23 cellular contexts compared by ENCODE assay signal in genomic region chr1:63779872-63780271, GRCh38. TPM values are rescaled to one million over a fixed set of nuclear protein-coding genes. Genes with fewer than 3 reads are reported as not detected.
DNase-seq lines count a peak whose midpoint lies in the region; ATAC-seq lines count a peak whose summit lies in the region.
"Had no signal": no experiment of that assay in that cellular context is flagged by ENCODE, and none has a peak within 500 bp of the region (broad histone marks: within the 10 kb centered on the region; RNA-seq: fewer than 3 reads in every experiment).

No MANE protein-coding gene starts in this region.

- no peak overlapping the region for H3K4me3 Mint-ChIP-seq in stimulated activated naive CD8-positive, alpha-beta T cell treated with anti-CD3 and anti-CD28 coated beads, Interleukin-15, amount 100 ng/mL, for 72 hours
- H3K4me3 Mint-ChIP-seq: activated CD4-positive, alpha-beta T cell treated with anti-CD3 and anti-CD28 coated beads for 36 hours; activated naive CD8-positive, alpha-beta T cell treated with anti-CD3 and anti-CD28 coated beads, Interleukin-2, amount 50 U/mL, for 24 hours; CD14-positive monocyte; natural killer cell had no signal

- H3K27ac ChIP-seq in iPS-18a (ENCODE audit: low read length): peak overlapping the region; percentile 5
- H3K27ac ChIP-seq: cardiac muscle cell, esophagus muscularis mucosa, uterus had no signal

- no peaks in the 10 kb centered on the region for H3K9me3 Mint-ChIP-seq in stimulated activated naive CD8-positive, alpha-beta T cell treated with anti-CD3 and anti-CD28 coated beads, Interleukin-15, amount 100 ng/mL, for 72 hours
- H3K9me3 Mint-ChIP-seq: activated naive CD8-positive, alpha-beta T cell treated with anti-CD3 and anti-CD28 coated beads, Interleukin-2, amount 50 U/mL, for 24 hours; natural killer cell had no signal

- peak overlapping the region; percentile 51 for H3K4me3 ChIP-seq in adipocyte (ENCODE audit: low read length)
- peak overlapping the region; percentile 21 for H3K4me3 ChIP-seq in iPS-18a (ENCODE audit: low read length)
- H3K4me3 ChIP-seq: cardiac muscle cell, esophagus muscularis mucosa, uterus had no signal

- intact Hi-C loops in Right ventricle myocardium superior (cut with DNase I): loop anchor here (10.0 kb wide), 1 partner anchor 135 kb away; no protein-coding TSS in a partner anchor
- intact Hi-C loops in cardiac septum (cut with DNase I): loop anchor here (5.0 kb wide), 1 partner anchor 132 kb away; no protein-coding TSS in a partner anchor

- no peak overlapping the region for H3K27ac Mint-ChIP-seq in stimulated activated naive CD8-positive, alpha-beta T cell treated with anti-CD3 and anti-CD28 coated beads, Interleukin-15, amount 100 ng/mL, for 72 hours
- H3K27ac Mint-ChIP-seq: activated CD4-positive, alpha-beta T cell treated with anti-CD3 and anti-CD28 coated beads for 36 hours; activated naive CD8-positive, alpha-beta T cell treated with anti-CD3 and anti-CD28 coated beads, Interleukin-2, amount 50 U/mL, for 24 hours; CD14-positive monocyte; natural killer cell had no signal

- ATAC-seq in Right ventricle myocardium superior (ENCODE audit: poor library complexity) (peak; percentile 25), HG02981 (IDR thresholded peaks at IDR 0.05; ENCODE audit: unreplicated experiment) (no peak), left lobe of liver (no peak)
- no peak for ATAC-seq in stimulated activated naive CD8-positive, alpha-beta T cell treated with anti-CD3 and anti-CD28 coated beads, Interleukin-15, amount 100 ng/mL, for 72 hours
- ATAC-seq: activated CD4-positive, alpha-beta T cell treated with anti-CD3 and anti-CD28 coated beads for 36 hours; activated naive CD8-positive, alpha-beta T cell treated with anti-CD3 and anti-CD28 coated beads, Interleukin-2, amount 50 U/mL, for 24 hours; natural killer cell had no signal

- H3K27me3 Mint-ChIP-seq in stimulated activated naive CD8-positive, alpha-beta T cell treated with anti-CD3 and anti-CD28 coated beads, Interleukin-15, amount 100 ng/mL, for 72 hours: peaks cover 58% of the 10 kb centered on the region
- H3K27me3 Mint-ChIP-seq: progenitor cell of endocrine pancreas had no signal

- H3K27me3 ChIP-seq in adipocyte (replicated peaks; ENCODE audit: control insufficient read depth, insufficient read depth, low read length): no peaks in the 10 kb centered on the region
- no peaks in the 10 kb centered on the region for H3K27me3 ChIP-seq in iPS-18a (ENCODE audit: control insufficient read depth, insufficient read depth, low read length)
- H3K27me3 ChIP-seq: cardiac muscle cell, esophagus muscularis mucosa, uterus had no signal

- H3K9ac ChIP-seq in adipocyte (ENCODE audit: low read length): no peak overlapping the region
- H3K9ac ChIP-seq in iPS-18a (ENCODE audit: low read length): no peak overlapping the region

- H3K9me3 ChIP-seq in adipocyte (ENCODE audit: control insufficient read depth, low read length) (no peaks in the 10 kb centered on the region), iPS-18a (ENCODE audit: control insufficient read depth, low read depth, low read length) (no peaks in the 10 kb centered on the region)
- H3K9me3 ChIP-seq: esophagus muscularis mucosa, uterus had no signal

- DNase-seq in Right ventricle myocardium superior (no peak), cardiac septum (ENCODE audit: low spot score) (no peak), adipocyte (ENCODE audit: low read depth) (peak; percentile 27), left lobe of liver (ENCODE audit: low spot score) (no peak)
- no peak for DNase-seq in activated CD8-positive, alpha-beta memory T cell treated with anti-CD3 and anti-CD28 coated beads, Interleukin-2, amount 50 U/mL, for 4 hours
- no peak for DNase-seq in stimulated activated naive CD8-positive, alpha-beta T cell treated with anti-CD3 and anti-CD28 coated beads, Interleukin-15, amount 100 ng/mL, for 72 hours
- DNase-seq: activated CD4-positive, alpha-beta T cell treated with anti-CD3 and anti-CD28 coated beads for 36 hours; activated naive CD8-positive, alpha-beta T cell treated with anti-CD3 and anti-CD28 coated beads, Interleukin-2, amount 50 U/mL, for 24 hours; DMS153; effector CD4-positive, alpha-beta T cell; GDM1; head of caudate nucleus; natural killer cell; NCI-H1436 treated with DMSO at 0.1 percent for 48 hours; small intestine; stimulated activated CD4-positive, alpha-beta T cell treated with anti-CD3 and anti-CD28 coated beads, Interleukin-4, amount 100 ng/mL, for 4 hours; uterus had no signal

- H3K4me1 ChIP-seq in adipocyte (ENCODE audit: control insufficient read depth, insufficient read depth, low read length) (peaks cover 45% of the 10 kb centered on the region), iPS-18a (ENCODE audit: control insufficient read depth, low read depth, low read length) (peaks cover 87% of the 10 kb centered on the region)

- no peaks in the 10 kb centered on the region for H3K36me3 ChIP-seq in adipocyte (ENCODE audit: control insufficient read depth, insufficient read depth, low read length, severe bottlenecking)
- H3K36me3 ChIP-seq in iPS-18a (ENCODE audit: control insufficient read depth, low read depth, low read length): peaks cover 8% of the 10 kb centered on the region
- H3K36me3 ChIP-seq: cardiac muscle cell, esophagus muscularis mucosa, uterus had no signal

- peaks cover 6% of the 10 kb centered on the region for H3K4me1 Mint-ChIP-seq in stimulated activated naive CD8-positive, alpha-beta T cell treated with anti-CD3 and anti-CD28 coated beads, Interleukin-15, amount 100 ng/mL, for 72 hours

RNA-seq across cellular contexts. Expression of gene ROR1, which starts 6.1 kb away (rescaled TPM):
- total RNA-seq in Right ventricle myocardium superior: 8.6 TPM
- total RNA-seq in cardiac septum: 34.8 TPM
- total RNA-seq in left lobe of liver: 0.28 TPM
